28 cellular contexts compared by ENCODE assay signal in genomic region chr11:120958185-120958584, GRCh38.
"Had no signal": no experiment of that assay in that cellular context is flagged by ENCODE, and none has a peak within 500 bp of the region (broad histone marks: within the 10 kb centered on the region; RNA-seq: fewer than 3 reads in every experiment).

No MANE protein-coding gene starts in this region.

- H2AFZ ChIP-seq: parathyroid adenoma had no signal

- H3K27me3 Mint-ChIP-seq: stimulated activated naive CD8-positive, alpha-beta T cell treated with anti-CD3 and anti-CD28 coated beads, Interleukin-15, Interleukin-2, amounts not matched to agents 100 ng/mL and 50 ng/mL, for 24 hours had no signal

- H3K9me3 ChIP-seq: ovary, psoas muscle, right lobe of liver, sigmoid colon, stomach, thoracic aorta, thyroid gland, tibial nerve, upper lobe of left lung, vagina had no signal

- H3K4me3 Mint-ChIP-seq: natural killer cell treated with Interleukin-12 subunit alpha and Interleukin-12 subunit beta and Interleukin-15 and Interleukin-18, amount 100 ng/mL, for 72 hours; nephron progenitor cell; neural crest cell; stimulated activated effector memory CD8-positive, alpha-beta T cell treated with anti-CD3 and anti-CD28 coated beads, Interleukin-12 subunit alpha, Interleukin-12 subunit beta, amount 100 ng/mL, for 72 hours; stimulated activated naive B cell treated with anti-CD40 and anti-IgM and Interleukin-4, amounts not matched to agents 10 μg/mL and 1 μg/mL and 100 μg/mL, for 72 hours; stimulated activated naive CD8-positive, alpha-beta T cell treated with anti-CD3 and anti-CD28 coated beads, Interleukin-15, Interleukin-2, amounts not matched to agents 100 ng/mL and 50 ng/mL, for 24 hours had no signal

- H3K9ac ChIP-seq: parathyroid adenoma had no signal

- H3K27ac ChIP-seq: ovary, parathyroid adenoma, psoas muscle, right lobe of liver, sigmoid colon, stomach, thoracic aorta, thyroid gland, tibial nerve, upper lobe of left lung, vagina had no signal

- H3K27me3 ChIP-seq: ovary, right lobe of liver, sigmoid colon, thyroid gland, tibial nerve, upper lobe of left lung, vagina had no signal

- H3K4me1 ChIP-seq: parathyroid adenoma, psoas muscle, right lobe of liver, sigmoid colon, stomach, thyroid gland, tibial nerve, vagina had no signal

- ATAC-seq: natural killer cell treated with Interleukin-12 subunit alpha and Interleukin-12 subunit beta and Interleukin-15 and Interleukin-18, amount 100 ng/mL, for 72 hours; psoas muscle; right cardiac atrium; right lobe of liver; stimulated activated effector memory CD8-positive, alpha-beta T cell treated with anti-CD3 and anti-CD28 coated beads, Interleukin-12 subunit alpha, Interleukin-12 subunit beta, amount 100 ng/mL, for 72 hours; stimulated activated naive B cell treated with anti-CD40 and anti-IgM and Interleukin-4, amounts not matched to agents 10 μg/mL and 1 μg/mL and 100 μg/mL, for 72 hours had no signal

- H3K36me3 ChIP-seq: ovary, right lobe of liver, sigmoid colon, stomach, thoracic aorta, thyroid gland, tibial nerve, upper lobe of left lung, vagina had no signal

- H3K4me1 Mint-ChIP-seq: neural crest cell had no signal

- H3K4me3 ChIP-seq: ovary, psoas muscle, right lobe of liver, sigmoid colon, stomach, thoracic aorta, thyroid gland, tibial nerve, upper lobe of left lung, vagina had no signal

- H3K36me3 Mint-ChIP-seq: natural killer cell treated with Interleukin-12 subunit alpha and Interleukin-12 subunit beta and Interleukin-15 and Interleukin-18, amount 100 ng/mL, for 72 hours; stimulated activated effector memory CD8-positive, alpha-beta T cell treated with anti-CD3 and anti-CD28 coated beads, Interleukin-12 subunit alpha, Interleukin-12 subunit beta, amount 100 ng/mL, for 72 hours; stimulated activated naive B cell treated with anti-CD40 and anti-IgM and Interleukin-4, amounts not matched to agents 10 μg/mL and 1 μg/mL and 100 μg/mL, for 72 hours had no signal

- DNase-seq: nephron progenitor cell; occipital lobe; ovary; posterior cingulate gyrus; psoas muscle; right cardiac atrium; right lobe of liver; sigmoid colon; small intestine; stimulated activated CD4-positive, alpha-beta T cell treated with anti-CD3 and anti-CD28 coated beads, Interleukin-15, amount 100 ng/mL, for 24 hours; stimulated activated CD4-positive, alpha-beta T cell treated with anti-CD3 and anti-CD28 coated beads, Interleukin-2, amount 100 ng/mL, for 24 hours; stimulated activated CD4-positive, alpha-beta T cell treated with anti-CD3 and anti-CD28 coated beads, Interleukin-2, amount 100 ng/mL, for 48 hours; stimulated activated CD4-positive, alpha-beta T cell treated with anti-CD3 and anti-CD28 coated beads, Interleukin-4, amount 100 ng/mL, for 24 hours; stimulated activated naive B cell treated with anti-CD40 and anti-IgM and Interleukin-4, amounts not matched to agents 10 μg/mL and 1 μg/mL and 100 μg/mL, for 72 hours; stimulated activated naive CD4-positive, alpha-beta T cell treated with Interleukin-2 at 50 U/mL for 16 hours; stomach; thyroid gland; trophoblast cell had no signal

- H3K9me3 Mint-ChIP-seq: natural killer cell treated with Interleukin-12 subunit alpha and Interleukin-12 subunit beta and Interleukin-15 and Interleukin-18, amount 100 ng/mL, for 72 hours; nephron progenitor cell; neural crest cell; stimulated activated effector memory CD8-positive, alpha-beta T cell treated with anti-CD3 and anti-CD28 coated beads, Interleukin-12 subunit alpha, Interleukin-12 subunit beta, amount 100 ng/mL, for 72 hours; stimulated activated naive B cell treated with anti-CD40 and anti-IgM and Interleukin-4, amounts not matched to agents 10 μg/mL and 1 μg/mL and 100 μg/mL, for 72 hours; stimulated activated naive CD8-positive, alpha-beta T cell treated with anti-CD3 and anti-CD28 coated beads, Interleukin-15, Interleukin-2, amounts not matched to agents 100 ng/mL and 50 ng/mL, for 24 hours had no signal

- H3K27ac Mint-ChIP-seq: nephron progenitor cell; progenitor cell of endocrine pancreas; stimulated activated effector memory CD8-positive, alpha-beta T cell treated with anti-CD3 and anti-CD28 coated beads, Interleukin-12 subunit alpha, Interleukin-12 subunit beta, amount 100 ng/mL, for 72 hours; stimulated activated naive B cell treated with anti-CD40 and anti-IgM and Interleukin-4, amounts not matched to agents 10 μg/mL and 1 μg/mL and 100 μg/mL, for 72 hours; stimulated activated naive CD8-positive, alpha-beta T cell treated with anti-CD3 and anti-CD28 coated beads, Interleukin-15, Interleukin-2, amounts not matched to agents 100 ng/mL and 50 ng/mL, for 24 hours had no signal
